In the genomic region with DNA sequence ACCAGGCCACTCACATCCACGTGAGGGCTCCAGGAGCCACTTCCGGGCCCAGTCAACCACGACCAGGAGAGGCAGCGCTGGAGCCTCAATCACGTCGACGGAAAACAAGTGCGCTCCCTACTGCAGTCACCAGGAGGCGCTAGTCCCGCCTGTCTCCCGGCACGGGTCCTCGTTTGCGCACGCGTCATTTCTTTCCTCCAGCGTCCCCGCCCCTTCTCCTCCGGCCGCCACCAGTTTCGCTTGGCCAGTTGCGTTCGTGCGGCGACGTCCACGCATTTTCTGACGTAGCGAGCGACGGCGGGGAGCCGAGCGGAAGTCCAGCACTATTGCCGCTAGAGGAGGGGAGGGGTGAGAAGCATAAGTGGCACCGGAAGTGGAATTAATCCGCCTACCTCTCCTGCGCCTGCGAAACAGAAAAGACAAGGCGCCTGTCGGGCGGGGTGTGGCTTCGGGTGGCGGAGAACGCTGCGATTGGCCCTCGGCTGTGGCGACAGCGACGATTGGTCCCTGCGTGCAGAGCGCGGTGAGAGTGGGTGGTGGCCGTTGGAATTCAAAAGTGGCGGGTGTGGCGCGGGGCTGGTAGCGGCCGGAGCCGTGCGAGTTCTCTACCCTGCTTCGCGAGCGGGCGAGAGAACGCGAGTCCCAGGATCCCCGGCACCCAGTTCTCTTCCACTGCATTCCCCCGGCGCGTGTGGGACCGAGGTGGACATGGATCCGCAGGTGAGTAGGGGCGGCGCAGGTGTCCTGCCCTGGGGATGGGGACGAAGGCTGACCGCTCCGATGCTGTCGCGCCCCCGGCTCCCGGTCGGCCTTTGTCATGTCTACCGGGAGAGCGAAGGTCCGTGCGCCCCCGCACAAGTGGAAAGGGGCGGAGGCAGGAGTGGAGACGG, we compare ENCODE assay signal across 1 cellular context.
TF ChIP-seq lines count a peak whose summit lies in the region.

Gene KIFC1, plus strand, starts transcription at position 546 of the 890 bp plus-strand sequence. Its CDS starts 163 bp downstream, at position 709.

TF ChIP-seq in WTC11, 78 proteins besides CTCF, POLR2A, EP300 and RAD21 (continued from another document):
- TF ChIP-seq MYBL2 (CRISPR knock-in tag; IDR thresholded peaks at IDR 0.05) (peak; percentile 99), ARID4B (CRISPR knock-in tag; IDR thresholded peaks at IDR 0.05; ENCODE audit: borderline replicate concordance) (no peak; the same call in 1 of the 2 replicates), TEAD1 (CRISPR knock-in tag; IDR thresholded peaks at IDR 0.05) (peak; percentile 64; the same call in 1 of the 2 replicates), E2F1 (CRISPR knock-in tag; IDR thresholded peaks at IDR 0.05) (peak; percentile 69; the same call in 1 of the 2 replicates), NFYB (CRISPR knock-in tag; conservative IDR thresholded peaks at IDR 0.05; ENCODE audit: low read depth) (peak; percentile 72), CREB1 (CRISPR knock-in tag; IDR thresholded peaks at IDR 0.05) (peak; percentile 74; the same call in 1 of the 2 replicates), EMX1 (CRISPR knock-in tag; IDR thresholded peaks at IDR 0.05) (no peak)
- TF ChIP-seq, protein P1, sequence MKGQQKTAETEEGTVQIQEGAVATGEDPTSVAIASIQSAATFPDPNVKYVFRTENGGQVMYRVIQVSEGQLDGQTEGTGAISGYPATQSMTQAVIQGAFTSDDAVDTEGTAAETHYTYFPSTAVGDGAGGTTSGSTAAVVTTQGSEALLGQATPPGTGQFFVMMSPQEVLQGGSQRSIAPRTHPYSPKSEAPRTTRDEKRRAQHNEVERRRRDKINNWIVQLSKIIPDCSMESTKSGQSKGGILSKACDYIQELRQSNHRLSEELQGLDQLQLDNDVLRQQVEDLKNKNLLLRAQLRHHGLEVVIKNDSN (CRISPR knock-in tag; IDR thresholded peaks at IDR 0.05) = peak; percentile 75
- TF ChIP-seq, protein P2, sequence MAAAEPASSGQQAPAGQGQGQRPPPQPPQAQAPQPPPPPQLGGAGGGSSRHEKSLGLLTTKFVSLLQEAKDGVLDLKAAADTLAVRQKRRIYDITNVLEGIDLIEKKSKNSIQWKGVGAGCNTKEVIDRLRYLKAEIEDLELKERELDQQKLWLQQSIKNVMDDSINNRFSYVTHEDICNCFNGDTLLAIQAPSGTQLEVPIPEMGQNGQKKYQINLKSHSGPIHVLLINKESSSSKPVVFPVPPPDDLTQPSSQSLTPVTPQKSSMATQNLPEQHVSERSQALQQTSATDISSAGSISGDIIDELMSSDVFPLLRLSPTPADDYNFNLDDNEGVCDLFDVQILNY (CRISPR knock-in tag; IDR thresholded peaks at IDR 0.05) = peak; percentile 91
